In the genomic region with DNA sequence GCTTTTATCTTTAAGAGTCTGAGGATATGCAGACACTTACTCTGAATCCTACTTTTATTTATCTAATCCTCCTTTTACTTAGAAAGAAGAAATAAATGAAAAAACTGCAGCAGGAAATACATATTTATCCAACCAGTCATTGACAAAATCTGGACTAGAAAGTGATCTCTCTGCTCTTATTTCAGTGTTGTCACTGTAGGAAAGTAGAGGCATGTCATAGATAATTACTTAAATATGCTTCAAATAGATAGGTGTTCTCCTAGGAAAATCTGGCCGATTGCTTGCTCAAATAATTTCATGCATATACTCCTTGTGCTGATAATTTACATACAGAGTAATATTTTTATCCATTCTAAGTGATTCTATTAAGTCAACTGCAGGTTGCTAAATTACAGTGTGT, we compare ENCODE assay signal across 13 cellular contexts.
"Had no signal": no experiment of that assay in that cellular context is flagged by ENCODE, and none has a peak within 500 bp of the region (broad histone marks: within the 10 kb centered on the region; RNA-seq: fewer than 3 reads in every experiment).

No MANE protein-coding gene starts in this region.

- DNase-seq: Kasumi-1, MM.1S, NCI-H1092 treated with DMSO at 0.1 percent for 48 hours, NCI-H1436, NCI-H187, NCI-H2029, NCI-H526 treated with DMSO at 0.1 percent for 48 hours, NCI-H774, PC-3, SHP77 had no signal

- H3K4me2 ChIP-seq: KMS-11 had no signal

- H3K9ac ChIP-seq: KMS-11 had no signal

- H3K4me3 ChIP-seq: K562 had no signal

- H3K27ac ChIP-seq: KMS-11, RWPE1 had no signal
